In the genomic region with DNA sequence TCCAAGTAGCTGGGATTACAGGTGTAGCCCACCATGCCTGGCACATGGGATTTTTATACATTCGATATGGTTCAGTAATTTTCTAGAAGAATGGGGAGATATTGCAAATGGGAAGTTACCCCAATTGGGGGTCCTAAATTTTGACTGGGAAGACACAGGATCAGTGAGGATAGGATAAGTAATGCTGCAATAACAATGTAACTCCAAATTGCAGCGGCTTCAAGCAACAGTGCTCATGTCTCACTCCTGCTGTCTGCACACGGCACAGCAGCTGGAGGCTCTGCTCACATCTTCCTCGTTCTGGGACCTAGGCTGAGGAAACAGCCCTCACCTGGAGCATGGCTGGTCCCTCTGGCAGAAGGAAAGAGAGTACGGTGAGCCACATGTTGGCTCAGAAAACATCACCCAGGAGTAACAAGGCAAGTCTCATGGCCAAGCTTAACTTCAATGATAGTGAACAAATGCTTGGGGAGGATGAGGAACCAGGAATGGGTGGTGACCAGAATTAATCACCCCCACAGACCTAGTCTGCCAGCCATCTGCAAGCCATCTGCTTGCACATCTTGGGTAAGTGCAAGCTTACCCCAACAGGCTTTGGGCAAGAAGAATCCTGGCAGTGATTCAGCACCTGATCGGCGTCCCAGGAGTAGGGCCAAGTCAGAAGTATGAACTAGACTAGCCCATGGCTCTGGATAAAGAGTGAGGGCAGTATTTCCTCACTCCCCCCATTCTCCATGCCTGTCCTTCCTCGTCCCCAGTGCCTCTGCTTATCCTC, we compare ENCODE assay signal across 18 cellular contexts.
DNase-seq lines count a peak whose midpoint lies in the region; ATAC-seq and TF ChIP-seq lines count a peak whose summit lies in the region.
"Had no signal": no experiment of that assay in that cellular context is flagged by ENCODE, and none has a peak within 500 bp of the region (broad histone marks: within the 10 kb centered on the region; RNA-seq: fewer than 3 reads in every experiment).

No MANE protein-coding gene starts in this region.

- peaks cover 12% of the 10 kb centered on the region for H3K9me3 Mint-ChIP-seq in T-helper 2 cell treated with Interferon-gamma antibody and Interleukin-4, amounts not matched to agents 5 μg/mL and 100 μg/mL, for 36 hours

- DNase-seq in AG09309 (ENCODE audit: low read depth) (peak; percentile 81), HFF-Myc (ENCODE audit: extremely low read depth, low read depth) (peak; percentile 93), adipocyte (ENCODE audit: low read depth) (peak; percentile 11), foreskin fibroblast (peak; percentile 96 to 99), mesenteric fat pad (ENCODE audit: low spot score) (no peak)
- no peak for DNase-seq in T-helper 2 cell treated with Interferon-gamma antibody and Interleukin-4, amounts not matched to agents 5 μg/mL and 100 μg/mL, for 36 hours (ENCODE audit: low spot score)
- DNase-seq: activated CD4-positive, CD25-positive, alpha-beta regulatory T cell; activated naive CD4-positive, alpha-beta T cell treated with anti-CD3 and anti-CD28 coated beads, Interleukin-2, amount 50 U/mL, for 16 hours; DMS79 treated with DMSO at 0.1 percent for 48 hours; endodermal cell; heart right ventricle; MM.1S; NCI-H2107; posterior cingulate gyrus; stimulated activated CD4-positive, alpha-beta T cell treated with anti-CD3 and anti-CD28 coated beads, Interleukin-12 subunit alpha, Interleukin-12 subunit beta, amount 100 ng/mL, for 4 hours had no signal

- H3K9me3 ChIP-seq in adipocyte (ENCODE audit: control insufficient read depth, low read length): peaks cover 18% of the 10 kb centered on the region

- no peak overlapping the region for H3K27ac Mint-ChIP-seq in T-helper 2 cell treated with Interferon-gamma antibody and Interleukin-4, amounts not matched to agents 5 μg/mL and 100 μg/mL, for 36 hours
- H3K27ac Mint-ChIP-seq: B cell, endodermal cell had no signal

- no peak overlapping the region for H3K9ac ChIP-seq in adipocyte (ENCODE audit: low read length)

- peaks cover 15% of the 10 kb centered on the region for H3K27me3 Mint-ChIP-seq in T-helper 2 cell treated with Interferon-gamma antibody and Interleukin-4, amounts not matched to agents 5 μg/mL and 100 μg/mL, for 36 hours (ENCODE audit: low read depth)

- H3K4me1 Mint-ChIP-seq in T-helper 2 cell treated with Interferon-gamma antibody and Interleukin-4, amounts not matched to agents 5 μg/mL and 100 μg/mL, for 36 hours (ENCODE audit: low read depth): no peaks in the 10 kb centered on the region
- H3K4me1 Mint-ChIP-seq: B cell, endodermal cell had no signal

- no peaks in the 10 kb centered on the region for H3K36me3 Mint-ChIP-seq in T-helper 2 cell treated with Interferon-gamma antibody and Interleukin-4, amounts not matched to agents 5 μg/mL and 100 μg/mL, for 36 hours (ENCODE audit: low read depth)

- no peak overlapping the region for H3K4me3 ChIP-seq in AG09309 (ENCODE audit: control insufficient read depth, low read depth, low read length)
- H3K4me3 ChIP-seq in HFF-Myc (replicated peaks; ENCODE audit: low read depth, low read length): no peak overlapping the region
- no peak overlapping the region for H3K4me3 ChIP-seq in adipocyte (ENCODE audit: low read length)
- H3K4me3 ChIP-seq in foreskin fibroblast (ENCODE audit: low read depth in 1 of 2, low read length in 2 of 2): no peak overlapping the region
- H3K4me3 ChIP-seq: heart right ventricle had no signal

- TF ChIP-seq CTCF in AG09309 (IDR thresholded peaks at IDR 0.05; ENCODE audit: control insufficient read depth, insufficient read depth, low read depth, low read length, missing control alignments): no peak
- TF ChIP-seq CTCF in HFF-Myc (IDR thresholded peaks at IDR 0.05; ENCODE audit: low read depth, low read length, missing control alignments): no peak
- TF ChIP-seq CTCF in foreskin fibroblast (IDR thresholded peaks at IDR 0.05; ENCODE audit: low read depth, low read length): no peak

- H3K27me3 ChIP-seq in adipocyte (replicated peaks; ENCODE audit: control insufficient read depth, insufficient read depth, low read length): no peaks in the 10 kb centered on the region
- H3K27me3 ChIP-seq: heart right ventricle had no signal

- peaks cover 6% of the 10 kb centered on the region for H3K4me1 ChIP-seq in adipocyte (ENCODE audit: control insufficient read depth, insufficient read depth, low read length)
- H3K4me1 ChIP-seq: heart right ventricle had no signal

- no peak for ATAC-seq in GM21423 (IDR thresholded peaks at IDR 0.05; ENCODE audit: unreplicated experiment)
- ATAC-seq in GM19463 (IDR thresholded peaks at IDR 0.05; ENCODE audit: unreplicated experiment): no peak
- ATAC-seq: heart right ventricle had no signal

- H3K4me3 Mint-ChIP-seq in T-helper 2 cell treated with Interferon-gamma antibody and Interleukin-4, amounts not matched to agents 5 μg/mL and 100 μg/mL, for 36 hours: no peak overlapping the region
- H3K4me3 Mint-ChIP-seq: B cell, endodermal cell had no signal

- no peaks in the 10 kb centered on the region for H3K36me3 ChIP-seq in adipocyte (ENCODE audit: control insufficient read depth, insufficient read depth, low read length, severe bottlenecking)
- H3K36me3 ChIP-seq: heart right ventricle had no signal

Comparison
In these comparisons a context has a peak if more than half of its experiments do, and no peak if none do; other contexts are left out.
1. DNase-seq: peak in AG09309 (single experiment), HFF-Myc (single experiment), adipocyte (single experiment) and foreskin fibroblast (2 of 2); none in mesenteric fat pad (single experiment) and T-helper 2 cell treated with Interferon-gamma antibody and Interleukin-4, amounts not matched to agents 5 μg/mL and 100 μg/mL, for 36 hours (single experiment).